In genomic region chr15:81411969-81412633, GRCh38 we compare ENCODE assay signal across 28 cellular contexts. TPM values are rescaled to one million over a fixed set of nuclear protein-coding genes. Genes with fewer than 3 reads are reported as not detected.
"Had no signal": no experiment of that assay in that cellular context is flagged by ENCODE, and none has a peak within 500 bp of the region (broad histone marks: within the 10 kb centered on the region; RNA-seq: fewer than 3 reads in every experiment).

No MANE protein-coding gene starts in this region.

- H3K4me3 Mint-ChIP-seq: activated CD8-positive, alpha-beta memory T cell treated with anti-CD3 and anti-CD28 coated beads, Interleukin-2, amount 10 ng/mL, durations not matched to agents 7 days and 5 days; activated naive CD8-positive, alpha-beta T cell treated with anti-CD3 and anti-CD28 coated beads, Interleukin-2, amount 50 U/mL, for 24 hours; activated T-cell treated with anti-CD3 and anti-CD28 coated beads, Interleukin-2, amount 50 U/mL, for 24 hours; T-helper 1 cell treated with Interleukin-12 subunit alpha and Interleukin-12 subunit beta and Interleukin-4 antibody, amounts not matched to agents 30 μg/mL and 1 μg/mL, for 36 hours; WTC11 had no signal

- H3K36me3 ChIP-seq: brain microvascular endothelial cell, cardiac muscle cell had no signal

- H3K36me3 Mint-ChIP-seq: activated CD8-positive, alpha-beta memory T cell treated with anti-CD3 and anti-CD28 coated beads, Interleukin-2, amount 10 ng/mL, durations not matched to agents 7 days and 5 days; activated naive CD4-positive, alpha-beta T cell treated with anti-CD3 and anti-CD28 coated beads, Interleukin-2, amount 50 U/mL, for 72 hours; WTC11 had no signal

- ATAC-seq: activated CD8-positive, alpha-beta memory T cell treated with anti-CD3 and anti-CD28 coated beads, Interleukin-2, amount 10 ng/mL, durations not matched to agents 7 days and 5 days; activated naive CD4-positive, alpha-beta T cell treated with anti-CD3 and anti-CD28 coated beads, Interleukin-2, amount 50 U/mL, for 72 hours; activated naive CD8-positive, alpha-beta T cell treated with anti-CD3 and anti-CD28 coated beads, Interleukin-2, amount 50 U/mL, for 24 hours; Panc1; Right ventricle myocardium inferior; WTC11 had no signal

- H3K27me3 ChIP-seq: cardiac muscle cell had no signal

- DNase-seq: activated CD4-positive, alpha-beta T cell treated with anti-CD3 and anti-CD28 coated beads for 48 hours; activated CD4-positive, alpha-beta T cell treated with anti-CD3 and anti-CD28 coated beads, Interleukin-2, amount 50 U/mL, for 48 hours; activated CD4-positive, CD25-positive, alpha-beta regulatory T cell treated with anti-CD3 and anti-CD28 coated beads, Interleukin-2, amount 50 U/mL, for 72 hours; activated CD8-positive, alpha-beta memory T cell treated with anti-CD3 and anti-CD28 coated beads, Interleukin-2, amount 10 ng/mL, durations not matched to agents 7 days and 5 days; activated effector memory CD4-positive, alpha-beta T cell treated with anti-CD3 and anti-CD28 coated beads, Interleukin-2, amount 50 U/mL, for 16 hours; activated naive CD4-positive, alpha-beta T cell treated with Interleukin-2 at 50 U/mL for 16 hours; activated naive CD8-positive, alpha-beta T cell treated with anti-CD3 and anti-CD28 coated beads, Interleukin-2, amount 50 U/mL, for 24 hours; activated T-cell treated with anti-CD3 and anti-CD28 coated beads, Interleukin-2, amount 50 U/mL, for 24 hours; brain microvascular endothelial cell; cerebellar nuclear complex; Karpas-422; MM.1S; NCI-H1105; NCI-H1436 treated with DMSO at 0.1 percent for 48 hours; NCI-H187; NCI-H2081 treated with DMSO at 0.1 percent for 48 hours; NCI-H226; NCI-H526; NCI-H774; NK-92 treated with Interleukin-12 subunit alpha and Interleukin-12 subunit beta, amount 100 ng/mL, for 24 hours; OCI-M1; RPMI8226 had no signal

- H3K4me3 ChIP-seq: cardiac muscle cell had no signal

- H3K27ac ChIP-seq: brain microvascular endothelial cell, cardiac muscle cell had no signal

- H3K9me3 Mint-ChIP-seq: activated naive CD4-positive, alpha-beta T cell treated with anti-CD3 and anti-CD28 coated beads, Interleukin-2, amount 50 U/mL, for 72 hours; activated naive CD8-positive, alpha-beta T cell treated with anti-CD3 and anti-CD28 coated beads, Interleukin-2, amount 50 U/mL, for 24 hours; activated T-cell treated with anti-CD3 and anti-CD28 coated beads, Interleukin-2, amount 50 U/mL, for 24 hours; T-helper 1 cell treated with Interleukin-12 subunit alpha and Interleukin-12 subunit beta and Interleukin-4 antibody, amounts not matched to agents 30 μg/mL and 1 μg/mL, for 36 hours had no signal

RNA-seq across cellular contexts. Expression of gene TMC3, which starts 38.1 kb away (rescaled TPM):
- total RNA-seq: activated CD8-positive, alpha-beta memory T cell treated with anti-CD3 and anti-CD28 coated beads, Interleukin-2, amount 10 ng/mL, durations not matched to agents 7 days and 5 days; activated naive CD4-positive, alpha-beta T cell treated with anti-CD3 and anti-CD28 coated beads, Interleukin-2, amount 50 U/mL, for 72 hours; Right ventricle myocardium inferior; WTC11 had no signal
